1 cellular context compared by ENCODE assay signal in the genomic region with DNA sequence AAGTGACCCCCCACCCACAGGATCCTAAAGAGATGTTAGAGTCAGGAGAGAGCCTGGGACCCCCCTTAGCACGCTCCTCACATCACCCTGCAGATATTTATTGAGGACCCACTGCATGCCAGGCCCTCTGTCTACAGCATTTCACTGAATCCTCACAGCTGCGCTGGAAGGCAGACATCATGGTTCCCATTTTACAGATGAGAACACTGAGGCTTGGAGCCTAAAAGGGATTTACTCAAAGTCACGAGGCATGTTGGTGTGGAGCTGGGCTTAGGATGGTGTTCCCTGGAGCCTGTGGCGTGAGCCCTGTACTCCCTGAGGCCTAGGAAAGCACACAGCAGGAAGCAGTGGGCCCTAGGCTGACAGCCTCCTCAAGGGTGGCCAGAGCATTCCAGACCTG.
TF ChIP-seq lines count a peak whose summit lies in the region.

No MANE protein-coding gene starts in this region.

TF ChIP-seq in K562, 482 proteins besides CTCF, POLR2A, EP300 and RAD21:
- TF ChIP-seq RBM25 (IDR thresholded peaks at IDR 0.05; ENCODE audit: low read depth, low read length, severe bottlenecking) = peak; percentile 85
- TF ChIP-seq ZNF408 (CRISPR knock-in tag; IDR thresholded peaks at IDR 0.05; ENCODE audit: low read depth) = no peak
- peak; percentile 33; the same call in 1 of the 2 replicates for TF ChIP-seq HDAC2 (IDR thresholded peaks at IDR 0.05)
- peak; percentile 56 to 67 for TF ChIP-seq KDM1A (IDR thresholded peaks at IDR 0.05)
- TF ChIP-seq BCOR (IDR thresholded peaks at IDR 0.05) = peak; percentile 94
- no peak for TF ChIP-seq ZNF436 (CRISPR knock-in tag; IDR thresholded peaks at IDR 0.05)
- no peak for TF ChIP-seq ETV5 (CRISPR knock-in tag; IDR thresholded peaks at IDR 0.05; ENCODE audit: low read depth)
- 0 out of 4 replicates have a peak, but pooled peaks of 1 of the 2 experiments have one; percentile 19 for TF ChIP-seq RCOR1 (IDR thresholded peaks at IDR 0.05; ENCODE audit: borderline replicate concordance in 1 of 2, low read depth in 2 of 2, low read length in 2 of 2)
- no peak for TF ChIP-seq JUND (IDR thresholded peaks at IDR 0.05; ENCODE audit: borderline replicate concordance, low read depth, low read length)
- TF ChIP-seq JUND (tag; IDR thresholded peaks at IDR 0.05; ENCODE audit: borderline replicate concordance, low read depth, low read length) = no peak
- peak; percentile 67; the same call in 1 of the 2 replicates for TF ChIP-seq SMARCA5 (IDR thresholded peaks at IDR 0.05)
